Comparison of ENCODE assay signal across 13 cellular contexts in the genomic region with DNA sequence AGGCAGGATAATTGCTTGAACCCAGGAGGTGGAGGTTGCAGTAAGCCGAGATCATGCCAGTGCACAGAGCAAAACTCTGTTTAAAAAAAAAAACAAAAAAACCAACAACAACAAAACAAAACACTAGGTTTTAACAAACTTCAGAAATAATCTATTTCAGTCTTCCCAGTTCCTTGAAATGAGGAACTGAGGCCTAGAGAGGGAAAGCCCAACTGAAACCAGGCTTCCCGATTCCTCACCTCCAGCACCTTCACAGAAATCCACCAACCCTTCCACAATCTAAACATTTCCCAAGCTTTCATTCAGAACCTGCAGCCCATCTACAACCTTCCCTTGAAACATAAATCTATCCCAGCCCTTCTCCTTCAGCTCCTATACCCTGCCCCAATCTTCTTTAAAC. TPM values are rescaled to one million over a fixed set of nuclear protein-coding genes. Genes with fewer than 3 reads are reported as not detected.
A peak's percentile ranks its signal among the peaks of the same experiment; 100 is the strongest.
DNase-seq lines count a peak whose midpoint lies in the region; ATAC-seq, FAIRE-seq and TF ChIP-seq lines count a peak whose summit lies in the region.
"Had no signal": no experiment of that assay in that cellular context is flagged by ENCODE, and none has a peak within 500 bp of the region (broad histone marks: within the 10 kb centered on the region; RNA-seq: fewer than 3 reads in every experiment).

No MANE protein-coding gene starts in this region.

- peak overlapping the region; percentile 100 for H3K4me3 ChIP-seq in CD4-positive, CD25-positive, alpha-beta regulatory T cell (ENCODE audit: low read depth, low read length)
- H3K4me3 ChIP-seq in GM12875 (ENCODE audit: low read depth, low read length), result peak overlapping the region; percentile 69
- peak overlapping the region; percentile 7 to 67 for H3K4me3 ChIP-seq in mucosa of rectum (ENCODE audit: low read length in 2 of 2)
- H3K4me3 ChIP-seq: lung had no signal

- no peak for TF ChIP-seq CTCF in GM12875 (IDR thresholded peaks at IDR 0.05; ENCODE audit: borderline replicate concordance, insufficient read depth, low read depth, low read length)
- TF ChIP-seq CTCF in activated CD8-positive, alpha-beta T cell treated with anti-CD3 and anti-CD28 coated beads for 36 hours (IDR thresholded peaks at IDR 0.05), result no peak
- no peak for TF ChIP-seq CTCF in D721Med (IDR thresholded peaks at IDR 0.05; ENCODE audit: insufficient read depth, missing control alignments)

- intact Hi-C loops in activated CD8-positive, alpha-beta T cell treated with anti-CD3 and anti-CD28 coated beads for 36 hours (cut with micrococcal nuclease), result loop anchor here (5.0 kb wide), 1 partner anchor 55 kb away; a partner anchor contains a TSS

- H3K4me1 Mint-ChIP-seq in CD4-positive, CD25-positive, alpha-beta regulatory T cell, result peaks cover 14 to 74% (median 45%) of the 10 kb centered on the region in 4 donors
- H3K4me1 Mint-ChIP-seq in activated CD8-positive, alpha-beta T cell treated with anti-CD3 and anti-CD28 coated beads for 36 hours (ENCODE audit: low read depth), result peaks cover 56% of the 10 kb centered on the region

- no peaks in the 10 kb centered on the region for H3K27me3 ChIP-seq in CD4-positive, CD25-positive, alpha-beta regulatory T cell (ENCODE audit: control insufficient read depth, insufficient read depth, low read length)
- H3K27me3 ChIP-seq in mucosa of rectum (ENCODE audit: control insufficient read depth in 2 of 2, insufficient read depth in 2 of 2, low read length in 2 of 2), result peaks cover 0 to 3% of the 10 kb centered on the region in 2 donors

- H3K4me1 ChIP-seq in CD4-positive, CD25-positive, alpha-beta regulatory T cell (ENCODE audit: control insufficient read depth, insufficient read depth, low read length, poor library complexity, severe bottlenecking), result peaks cover 73% of the 10 kb centered on the region
- peaks cover 15 to 18% of the 10 kb centered on the region in 2 donors for H3K4me1 ChIP-seq in mucosa of rectum (ENCODE audit: control insufficient read depth in 2 of 2, insufficient read depth in 2 of 2, low read length in 2 of 2)

- H3K9me3 ChIP-seq in CD4-positive, CD25-positive, alpha-beta regulatory T cell (ENCODE audit: control insufficient read depth in 2 of 2, low read length in 2 of 2), result no peaks in the 10 kb centered on the region
- no peaks in the 10 kb centered on the region for H3K9me3 ChIP-seq in mucosa of rectum (ENCODE audit: control insufficient read depth in 2 of 2, low read length in 2 of 2)

- peak overlapping the region; percentile 92 to 99 (median 94) for H3K4me3 Mint-ChIP-seq in CD4-positive, CD25-positive, alpha-beta regulatory T cell
- peak overlapping the region; percentile 93 for H3K4me3 Mint-ChIP-seq in activated CD8-positive, alpha-beta T cell treated with anti-CD3 and anti-CD28 coated beads for 36 hours
- H3K4me3 Mint-ChIP-seq: brain had no signal

- H3K36me3 ChIP-seq in CD4-positive, CD25-positive, alpha-beta regulatory T cell (ENCODE audit: control insufficient read depth, insufficient read depth, low read length), result peaks cover 22% of the 10 kb centered on the region
- H3K36me3 ChIP-seq in mucosa of rectum (ENCODE audit: control insufficient read depth in 2 of 2, insufficient read depth in 2 of 2, low read length in 2 of 2), result no peaks in the 10 kb centered on the region

- DNase-seq in CD4-positive, CD25-positive, alpha-beta regulatory T cell, result no peak
- no peak for DNase-seq in activated CD8-positive, alpha-beta T cell treated with anti-CD3 and anti-CD28 coated beads for 36 hours
- DNase-seq in D721Med (ENCODE audit: insufficient read length, low spot score) (no peak), DMS153 treated with DMSO at 0.1 percent for 48 hours (lab: John Stamatoyannopoulos, UW; ENCODE audit: unreplicated experiment) (no peak)
- no peak for DNase-seq in effector CD8-positive, alpha-beta T cell (lab: John Stamatoyannopoulos, UW)
- DNase-seq in stimulated activated CD8-positive, alpha-beta memory T cell treated with anti-CD3 and anti-CD28 coated beads, Interleukin-4, amount 100 ng/mL, for 48 hours, result no peak
- DNase-seq: NCI-H146, retina, substantia nigra had no signal

- FAIRE-seq in D721Med (lab: Jason Lieb, UNC), result no peak

- peaks cover 0 to 2% (median 0%) of the 10 kb centered on the region in 7 donors for H3K9me3 Mint-ChIP-seq in CD4-positive, CD25-positive, alpha-beta regulatory T cell
- H3K9me3 Mint-ChIP-seq in activated CD8-positive, alpha-beta T cell treated with anti-CD3 and anti-CD28 coated beads for 36 hours, result no peaks in the 10 kb centered on the region

- CTCF ChIA-PET in activated CD8-positive, alpha-beta T cell treated with anti-CD3 and anti-CD28 coated beads for 36 hours (lab: Charles Lee), result interaction anchor here (1.5 to 15.0 kb wide), 5 partner anchors 9 to 82 kb away, joined by 5 to 282 read pairs (median 45); a partner anchor contains a TSS

- POLR2A ChIA-PET in activated CD8-positive, alpha-beta T cell treated with anti-CD3 and anti-CD28 coated beads for 36 hours (lab: Charles Lee), result interaction anchor here (1.5 to 11.3 kb wide), 3 partner anchors 10 to 34 kb away, joined by 4 to 284 read pairs (median 52); a partner anchor contains a TSS

- peak overlapping the region; percentile 91 to 97 (median 94) for H3K27ac Mint-ChIP-seq in CD4-positive, CD25-positive, alpha-beta regulatory T cell
- H3K27ac Mint-ChIP-seq in activated CD8-positive, alpha-beta T cell treated with anti-CD3 and anti-CD28 coated beads for 36 hours, result peak overlapping the region; percentile 89

- ATAC-seq in CD4-positive, CD25-positive, alpha-beta regulatory T cell (ENCODE audit: low read depth in 2 of 2), result no peak
- no peak for ATAC-seq in activated CD8-positive, alpha-beta T cell treated with anti-CD3 and anti-CD28 coated beads for 36 hours

- H3K9ac ChIP-seq in mucosa of rectum (ENCODE audit: low read depth in 1 of 2, low read length in 2 of 2), result no peak overlapping the region

- peak overlapping the region; percentile 70 for H3K27ac ChIP-seq in CD4-positive, CD25-positive, alpha-beta regulatory T cell (ENCODE audit: insufficient read depth, low read length, poor library complexity, severe bottlenecking)
- H3K27ac ChIP-seq in mucosa of rectum (ENCODE audit: low read depth in 2 of 2, low read length in 2 of 2), result peak overlapping the region in 1 of 2 donors; percentile 52

- H3K36me3 Mint-ChIP-seq in CD4-positive, CD25-positive, alpha-beta regulatory T cell, result peaks cover 32% of the 10 kb centered on the region
- peaks cover 31% of the 10 kb centered on the region for H3K36me3 Mint-ChIP-seq in activated CD8-positive, alpha-beta T cell treated with anti-CD3 and anti-CD28 coated beads for 36 hours (ENCODE audit: low read depth)
- H3K36me3 Mint-ChIP-seq: brain had no signal

- H3K27me3 Mint-ChIP-seq in CD4-positive, CD25-positive, alpha-beta regulatory T cell, result peaks cover 5% of the 10 kb centered on the region
- H3K27me3 Mint-ChIP-seq in activated CD8-positive, alpha-beta T cell treated with anti-CD3 and anti-CD28 coated beads for 36 hours, result no peaks in the 10 kb centered on the region

RNA-seq across cellular contexts. Expression of a gene that starts 0.6 kb away (rescaled TPM):
- 1,528 TPM for total RNA-seq in CD4-positive, CD25-positive, alpha-beta regulatory T cell
- polyA plus RNA-seq in CD4-positive, CD25-positive, alpha-beta regulatory T cell, result over 10,000 TPM in 2 of 4 donors, 1,000 to 10,000 TPM in 2; 9,467 to 12,173 (median 10,919) TPM
- 100 to 1,000 TPM; 324 to 344 TPM for total RNA-seq in activated CD8-positive, alpha-beta T cell treated with anti-CD3 and anti-CD28 coated beads for 36 hours

RNA-seq across cellular contexts. Expression of a gene that starts 10.7 kb away (rescaled TPM):
- 30.8 TPM for total RNA-seq in CD4-positive, CD25-positive, alpha-beta regulatory T cell
- polyA plus RNA-seq in CD4-positive, CD25-positive, alpha-beta regulatory T cell, result 10 to 100 TPM in 3 of 4 donors, 1 to 10 TPM in 1; 8.1 to 15.2 (median 11.0) TPM
- total RNA-seq in activated CD8-positive, alpha-beta T cell treated with anti-CD3 and anti-CD28 coated beads for 36 hours, result 10 to 100 TPM; 24.9 to 26.0 TPM

RNA-seq across cellular contexts. Expression of a gene that starts 36.8 kb away (rescaled TPM):
- 2.3 TPM for total RNA-seq in CD4-positive, CD25-positive, alpha-beta regulatory T cell
- 1 to 10 TPM in 3 of 4 donors, not detected in 1; 1.0 to 2.0 (median 1.3) TPM for polyA plus RNA-seq in CD4-positive, CD25-positive, alpha-beta regulatory T cell
- total RNA-seq in activated CD8-positive, alpha-beta T cell treated with anti-CD3 and anti-CD28 coated beads for 36 hours, result 1 to 10 TPM; 4.5 to 6.4 TPM

RNA-seq across cellular contexts. Expression of a gene that starts 37.3 kb away (rescaled TPM):
- 404 TPM for total RNA-seq in CD4-positive, CD25-positive, alpha-beta regulatory T cell
- polyA plus RNA-seq in CD4-positive, CD25-positive, alpha-beta regulatory T cell, result 1,000 to 10,000 TPM; 1,085 to 1,853 (median 1,299) TPM
- 100 to 1,000 TPM; 309 to 316 TPM for total RNA-seq in activated CD8-positive, alpha-beta T cell treated with anti-CD3 and anti-CD28 coated beads for 36 hours

RNA-seq across cellular contexts. Expression of a gene that starts 55.4 kb away (rescaled TPM):
- not detected for total RNA-seq in CD4-positive, CD25-positive, alpha-beta regulatory T cell
- polyA plus RNA-seq in CD4-positive, CD25-positive, alpha-beta regulatory T cell, result under 1 TPM in 2 of 4 donors, not detected in 2; 0.25 to 0.55 TPM
- 1 to 10 TPM in 1 of 2 experiments, under 1 TPM in 1; 0.69 to 1.3 TPM for total RNA-seq in activated CD8-positive, alpha-beta T cell treated with anti-CD3 and anti-CD28 coated beads for 36 hours

Comparison
In these comparisons a context has a peak if more than half of its experiments do, and no peak if none do; other contexts are left out.
1. H3K4me3 ChIP-seq: peak in every context shown above with its lines; median percentile 100 in CD4-positive, CD25-positive, alpha-beta regulatory T cell; 69 in GM12875; 37 in mucosa of rectum.